10 cellular contexts compared by ENCODE assay signal in genomic region chr14:75049731-75050201, GRCh38. TPM values are rescaled to one million over a fixed set of nuclear protein-coding genes. Genes with fewer than 3 reads are reported as not detected.
A peak's percentile ranks its signal among the peaks of the same experiment; 100 is the strongest.
DNase-seq lines count a peak whose midpoint lies in the region; TF ChIP-seq lines count a peak whose summit lies in the region.
"Had no signal": no experiment of that assay in that cellular context is flagged by ENCODE, and none has a peak within 500 bp of the region (broad histone marks: within the 10 kb centered on the region; RNA-seq: fewer than 3 reads in every experiment).

No MANE protein-coding gene starts in this region.

- H2AFZ ChIP-seq in OCI-LY3 (ENCODE audit: low read depth, low read length) (no peak overlapping the region), SK-N-SH (ENCODE audit: low read depth) (no peak overlapping the region)

- no peak for TF ChIP-seq RAD21 in SK-N-SH (IDR thresholded peaks at IDR 0.05; ENCODE audit: low read length)

- H3F3A ChIP-seq in SK-N-SH (replicated peaks; ENCODE audit: insufficient read depth) = peaks cover 28% of the 10 kb centered on the region

- no peaks in the 10 kb centered on the region for H3K27me3 ChIP-seq in OCI-LY3 (ENCODE audit: low read depth, low read length)
- H3K27me3 ChIP-seq in esophagus squamous epithelium = no peaks in the 10 kb centered on the region
- no peaks in the 10 kb centered on the region for H3K27me3 ChIP-seq in skeletal muscle tissue (ENCODE audit: control insufficient read depth in 3 of 3, insufficient read depth in 3 of 3, low read length in 3 of 3)
- no peaks in the 10 kb centered on the region for H3K27me3 ChIP-seq in SK-N-SH (ENCODE audit: insufficient read depth)

- WGBS in esophagus squamous epithelium, 2 donors = 71 to 81% methylated on average over 3 of the region's 3 CpGs
- 61% methylated on average over 3 of the region's 3 CpGs for WGBS in SK-N-SH (ENCODE audit: low lambda C conversion rate)

- POLR2A ChIA-PET in SK-N-SH (lab: Yijun Ruan, JAX) = no interaction called here

- peak overlapping the region; percentile 88; the same call in 1 of the 2 replicates for H3K4me3 ChIP-seq in OCI-LY3 (ENCODE audit: low read length)
- no peak overlapping the region for H3K4me3 ChIP-seq in esophagus squamous epithelium
- no peak overlapping the region for H3K4me3 ChIP-seq in skeletal muscle tissue (ENCODE audit: low read length in 3 of 3)
- no peak overlapping the region for H3K4me3 ChIP-seq in SK-N-SH (ENCODE audit: low read depth in 2 of 2, low read length in 1 of 2)

- TF ChIP-seq CTCF in OCI-LY3 (IDR thresholded peaks at IDR 0.05; ENCODE audit: low read depth, low read length) (no peak), esophagus squamous epithelium (IDR thresholded peaks at IDR 0.05) (no peak), SK-N-SH (IDR thresholded peaks at IDR 0.05) (no peak)

- peaks cover 41% of the 10 kb centered on the region for H3K79me2 ChIP-seq in OCI-LY3 (ENCODE audit: low read length)
- no peaks in the 10 kb centered on the region for H3K79me2 ChIP-seq in SK-N-SH (ENCODE audit: insufficient read depth)

- peaks cover 13% of the 10 kb centered on the region for H3K4me1 ChIP-seq in OCI-LY3 (ENCODE audit: low read length)
- H3K4me1 ChIP-seq in esophagus squamous epithelium = peaks cover 0 to 73% (median 29%) of the 10 kb centered on the region in 3 donors
- H3K4me1 ChIP-seq in skeletal muscle tissue (ENCODE audit: control insufficient read depth in 3 of 3, insufficient read depth in 3 of 3, low read length in 3 of 3) = peaks cover 4 to 16% (median 15%) of the 10 kb centered on the region in 3 donors
- H3K4me1 ChIP-seq in SK-N-SH (ENCODE audit: control insufficient read depth in 1 of 2, insufficient read depth in 2 of 2, low read depth in 1 of 2, low read length in 1 of 2) = peaks cover 10 to 15% of the 10 kb centered on the region in 2 experiments

- CTCF ChIA-PET in SK-N-SH (lab: Yijun Ruan, JAX) = interaction anchor here (1.3 kb wide), 1 partner anchor 104 kb away, joined by 7 read pairs; no protein-coding TSS in a partner anchor

- no peak overlapping the region for H3K27ac ChIP-seq in OCI-LY3 (ENCODE audit: low read length)
- H3K27ac ChIP-seq in esophagus squamous epithelium = peak overlapping the region in 3 of 4 donors; percentile 81 to 94 (median 92)
- peak overlapping the region; percentile 71 for H3K27ac ChIP-seq in skeletal muscle tissue (ENCODE audit: low read depth, low read length)
- H3K27ac ChIP-seq in SK-N-SH (ENCODE audit: low read depth in 2 of 2, low read length in 1 of 2) = peak overlapping the region in 1 of 2 experiments; percentile 71; a peak in 1 of 4 replicates

- peak in 1 of 2 experiments; percentile 51; a peak in 1 of 4 replicates for TF ChIP-seq EP300 in SK-N-SH (IDR thresholded peaks at IDR 0.05; ENCODE audit: borderline replicate concordance in 1 of 2, low read depth in 1 of 2, low read length in 1 of 2)

- H3K36me3 ChIP-seq in OCI-LY3 (replicated peaks; ENCODE audit: low read depth, low read length) (peaks cover 33% of the 10 kb centered on the region), esophagus squamous epithelium (no peaks in the 10 kb centered on the region), skeletal muscle tissue (ENCODE audit: control insufficient read depth in 3 of 3, insufficient read depth in 3 of 3, low read length in 3 of 3) (no peaks in the 10 kb centered on the region), SK-N-SH (replicated peaks in 1 of 2; ENCODE audit: control insufficient read depth in 1 of 2, insufficient read depth in 2 of 2, low read length in 1 of 2) (peaks cover 0 to 4% of the 10 kb centered on the region in 2 experiments)

- H3K4me2 ChIP-seq in OCI-LY3 (ENCODE audit: low read length) = 0 out of 2 replicates have a peak overlapping the region, but pooled peaks have one; percentile 95
- no peak overlapping the region for H3K4me2 ChIP-seq in SK-N-SH

- peak; percentile 48 for DNase-seq in GM03348 (ENCODE audit: low spot score)
- DNase-seq in esophagus squamous epithelium (lab: John Stamatoyannopoulos, UW) = no peak
- DNase-seq in activated CD4-positive, CD25-positive, alpha-beta regulatory T cell (lab: John Stamatoyannopoulos, UW) = no peak
- DNase-seq in occipital lobe (lab: John Stamatoyannopoulos, UW) = no peak
- no peak for DNase-seq in NCI-H1436 (lab: John Stamatoyannopoulos, UW)
- no peak for DNase-seq in SK-N-SH
- DNase-seq: MM.1S, SHP77 treated with DMSO at 0.1 percent for 48 hours had no signal

- H3K9ac ChIP-seq in OCI-LY3 (ENCODE audit: low read length) (no peak overlapping the region), skeletal muscle tissue (ENCODE audit: low read depth in 1 of 3, low read length in 3 of 3) (no peak overlapping the region), SK-N-SH (no peak overlapping the region)

- H4K20me1 ChIP-seq in OCI-LY3 (ENCODE audit: insufficient read depth, low read length) (no peaks in the 10 kb centered on the region; the same call in 1 of the 2 replicates), SK-N-SH (ENCODE audit: insufficient read depth) (no peaks in the 10 kb centered on the region)

- TF ChIP-seq POLR2A in esophagus squamous epithelium (IDR thresholded peaks at IDR 0.05) = no peak

- intact Hi-C loops in esophagus squamous epithelium (cut with DNase I) = no loop called here

- no peaks in the 10 kb centered on the region for H3K9me2 ChIP-seq in SK-N-SH

- H3K9me3 ChIP-seq in OCI-LY3 (ENCODE audit: insufficient read depth, low read length) = no peaks in the 10 kb centered on the region
- H3K9me3 ChIP-seq in esophagus squamous epithelium = no peaks in the 10 kb centered on the region
- no peaks in the 10 kb centered on the region for H3K9me3 ChIP-seq in skeletal muscle tissue (ENCODE audit: control insufficient read depth in 3 of 3, low read length in 3 of 3)
- no peaks in the 10 kb centered on the region for H3K9me3 ChIP-seq in SK-N-SH

TF ChIP-seq in SK-N-SH, 30 proteins besides CTCF, POLR2A, EP300 and RAD21 (continues in another document):
- no peak for TF ChIP-seq USF2 (IDR thresholded peaks at IDR 0.05; ENCODE audit: borderline replicate concordance, low read depth, low read length)
- no peak for TF ChIP-seq NRF1 (IDR thresholded peaks at IDR 0.05; ENCODE audit: low read depth, low read length)
- TF ChIP-seq, protein P1, sequence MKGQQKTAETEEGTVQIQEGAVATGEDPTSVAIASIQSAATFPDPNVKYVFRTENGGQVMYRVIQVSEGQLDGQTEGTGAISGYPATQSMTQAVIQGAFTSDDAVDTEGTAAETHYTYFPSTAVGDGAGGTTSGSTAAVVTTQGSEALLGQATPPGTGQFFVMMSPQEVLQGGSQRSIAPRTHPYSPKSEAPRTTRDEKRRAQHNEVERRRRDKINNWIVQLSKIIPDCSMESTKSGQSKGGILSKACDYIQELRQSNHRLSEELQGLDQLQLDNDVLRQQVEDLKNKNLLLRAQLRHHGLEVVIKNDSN (IDR thresholded peaks at IDR 0.05; ENCODE audit: borderline replicate concordance, low read depth) = no peak
- TF ChIP-seq SIN3A (IDR thresholded peaks at IDR 0.05; ENCODE audit: borderline replicate concordance, low read depth, low read length) = no peak
- TF ChIP-seq RXRA (IDR thresholded peaks at IDR 0.05; ENCODE audit: borderline replicate concordance, low read depth) = no peak
- TF ChIP-seq MEF2A (IDR thresholded peaks at IDR 0.05; ENCODE audit: borderline replicate concordance, low read depth) = no peak
- TF ChIP-seq FOSL2 (IDR thresholded peaks at IDR 0.05; ENCODE audit: borderline replicate concordance, low read depth) = no peak
- TF ChIP-seq MXI1 (IDR thresholded peaks at IDR 0.05; ENCODE audit: low read depth, low read length) = no peak
- TF ChIP-seq POLR2AphosphoS5 (IDR thresholded peaks at IDR 0.05; ENCODE audit: low read depth, low read length) = no peak
- no peak for TF ChIP-seq RCOR1 (IDR thresholded peaks at IDR 0.05; ENCODE audit: low read length)
- no peak for TF ChIP-seq JUND (IDR thresholded peaks at IDR 0.05)
- TF ChIP-seq ELF1 (IDR thresholded peaks at IDR 0.05) = no peak
- TF ChIP-seq NFIC (IDR thresholded peaks at IDR 0.05; ENCODE audit: borderline replicate concordance) = no peak

RNA-seq across cellular contexts. Expression of gene MLH3, which starts 1.5 kb away (rescaled TPM):
- total RNA-seq in esophagus squamous epithelium (10 to 100 TPM in 3 of 4 donors, 1 to 10 TPM in 1; 8.4 to 39.7 (median 11.0) TPM), skeletal muscle tissue (48.0 TPM), occipital lobe (65.2 TPM)
- polyA plus RNA-seq in SK-N-SH (2012; rRNA removed) = 3.8 and 4.7 TPM in 2 replicates
- 2.9 and 3.8 TPM in 2 replicates for polyA plus RNA-seq in SK-N-SH (2012; cell fraction: cytosol; rRNA removed)
- 12.6 and 15.9 TPM in 2 replicates for polyA plus RNA-seq in SK-N-SH (2012; cell fraction: nucleus; rRNA removed)

RNA-seq across cellular contexts. Expression of gene ACYP1, which starts 14.1 kb away (rescaled TPM):
- total RNA-seq in esophagus squamous epithelium = 10 to 100 TPM; 11.0 to 28.0 (median 15.4) TPM
- 8.4 TPM for total RNA-seq in skeletal muscle tissue
- total RNA-seq in occipital lobe = 16.2 TPM
- polyA plus RNA-seq in SK-N-SH (2012; rRNA removed) = 53.5 and 70.1 TPM in 2 replicates
- 86.5 and 95.9 TPM in 2 replicates for polyA plus RNA-seq in SK-N-SH (2012; cell fraction: cytosol; rRNA removed)
- 26.7 and 40.9 TPM in 2 replicates for polyA plus RNA-seq in SK-N-SH (2012; cell fraction: nucleus; rRNA removed)

RNA-seq across cellular contexts. Expression of gene ZC2HC1C, which starts 19.7 kb away (rescaled TPM):
- total RNA-seq in esophagus squamous epithelium (1 to 10 TPM in 3 of 4 donors, under 1 TPM in 1; 0.64 to 5.0 (median 2.2) TPM), skeletal muscle tissue (under 0.01 TPM), occipital lobe (2.8 TPM)
- polyA plus RNA-seq in SK-N-SH (2012; rRNA removed) = 1.2 and 1.4 TPM in 2 replicates
- polyA plus RNA-seq in SK-N-SH (2012; cell fraction: cytosol; rRNA removed) = 1.2 TPM in 2 replicates
- 1.2 and 2.8 TPM in 2 replicates for polyA plus RNA-seq in SK-N-SH (2012; cell fraction: nucleus; rRNA removed)

RNA-seq across cellular contexts. Expression of gene EIF2B2, which starts 47.0 kb away (rescaled TPM):
- 10 to 100 TPM; 27.8 to 41.0 (median 39.0) TPM for total RNA-seq in esophagus squamous epithelium
- 18.8 TPM for total RNA-seq in skeletal muscle tissue
- total RNA-seq in occipital lobe = 20.3 TPM
- polyA plus RNA-seq in SK-N-SH (2012; rRNA removed) = 111 and 125 TPM in 2 replicates
- 96.3 and 101 TPM in 2 replicates for polyA plus RNA-seq in SK-N-SH (2012; cell fraction: cytosol; rRNA removed)
- 86.6 and 105 TPM in 2 replicates for polyA plus RNA-seq in SK-N-SH (2012; cell fraction: nucleus; rRNA removed)
